8 cellular contexts compared by ENCODE assay signal in genomic region chr15:84747423-84748273, GRCh38. TPM values are rescaled to one million over a fixed set of nuclear protein-coding genes. Genes with fewer than 3 reads are reported as not detected.
DNase-seq lines count a peak whose midpoint lies in the region; ATAC-seq and TF ChIP-seq lines count a peak whose summit lies in the region.

No MANE protein-coding gene starts in this region.

- intact Hi-C loops in left ventricle myocardium inferior (cut with micrococcal nuclease) = no loop called here
- intact Hi-C loops in posterior vena cava (cut with DNase I) = loop anchor here (2.0 to 10.0 kb wide), 3 partner anchors 33 to 177 kb away; partner anchors contain the start of gene ZSCAN2 (in 1 of the 2)

- H3K27me3 Mint-ChIP-seq in activated naive CD8-positive, alpha-beta T cell treated with anti-CD3 and anti-CD28 coated beads, Interleukin-2, amount 50 U/mL, for 24 hours = no peaks in the 10 kb centered on the region

- DNase-seq in ELR (ENCODE audit: low read depth) (peak; percentile 80), SW 1271 (lab: John Stamatoyannopoulos, UW) (peak; percentile 57 to 81), left ventricle myocardium inferior (peak; percentile 79), posterior vena cava (ENCODE audit: low spot score) (peak; percentile 95)
- peak; percentile 72 for DNase-seq in activated naive CD8-positive, alpha-beta T cell treated with anti-CD3 and anti-CD28 coated beads, Interleukin-2, amount 50 U/mL, for 24 hours

- H3K36me3 Mint-ChIP-seq in activated naive CD8-positive, alpha-beta T cell treated with anti-CD3 and anti-CD28 coated beads, Interleukin-2, amount 50 U/mL, for 24 hours (ENCODE audit: low read depth) = peaks cover 14% of the 10 kb centered on the region

- peak overlapping the region; percentile 89 for H3K4me3 Mint-ChIP-seq in activated naive CD8-positive, alpha-beta T cell treated with anti-CD3 and anti-CD28 coated beads, Interleukin-2, amount 50 U/mL, for 24 hours

- TF ChIP-seq EP300 in Ishikawa (IDR thresholded peaks at IDR 0.05; ENCODE audit: borderline replicate concordance) = no peak

- peak overlapping the region; percentile 95 for H3K4me3 ChIP-seq in left ventricle myocardium inferior
- H3K4me3 ChIP-seq in urinary bladder (ENCODE audit: low read depth, low read length) = peak overlapping the region; percentile 84

- WGBS in urinary bladder = under 1% methylated on average over 46 of the region's 46 CpGs

- no peaks in the 10 kb centered on the region for H3K9me3 Mint-ChIP-seq in activated naive CD8-positive, alpha-beta T cell treated with anti-CD3 and anti-CD28 coated beads, Interleukin-2, amount 50 U/mL, for 24 hours

- ATAC-seq in GM21717 (IDR thresholded peaks at IDR 0.05; ENCODE audit: unreplicated experiment) = peak; percentile 43
- peak; percentile 80 for ATAC-seq in activated naive CD8-positive, alpha-beta T cell treated with anti-CD3 and anti-CD28 coated beads, Interleukin-2, amount 50 U/mL, for 24 hours

- no peaks in the 10 kb centered on the region for H3K36me3 ChIP-seq in left ventricle myocardium inferior
- H3K36me3 ChIP-seq in urinary bladder (ENCODE audit: insufficient read depth) = no peaks in the 10 kb centered on the region

- peak overlapping the region; percentile 98 for H3K27ac Mint-ChIP-seq in activated naive CD8-positive, alpha-beta T cell treated with anti-CD3 and anti-CD28 coated beads, Interleukin-2, amount 50 U/mL, for 24 hours

- H3K27ac ChIP-seq in left ventricle myocardium inferior (replicated peaks) (peak overlapping the region; percentile 100), urinary bladder (ENCODE audit: low read depth) (peak overlapping the region; percentile 100)

- no peaks in the 10 kb centered on the region for H3K9me3 ChIP-seq in left ventricle myocardium inferior (replicated peaks)

- no peaks in the 10 kb centered on the region for H3K27me3 ChIP-seq in left ventricle myocardium inferior (ENCODE audit: low read depth)

- TF ChIP-seq CTCF in left ventricle myocardium inferior (IDR thresholded peaks at IDR 0.05; ENCODE audit: borderline replicate concordance) = no peak

- peaks cover 71% of the 10 kb centered on the region for H3K4me1 ChIP-seq in left ventricle myocardium inferior
- H3K4me1 ChIP-seq in urinary bladder (ENCODE audit: insufficient read depth) = peaks cover 3% of the 10 kb centered on the region

- H3K4me1 Mint-ChIP-seq in activated naive CD8-positive, alpha-beta T cell treated with anti-CD3 and anti-CD28 coated beads, Interleukin-2, amount 50 U/mL, for 24 hours = peaks cover 65% of the 10 kb centered on the region

- no peak for TF ChIP-seq RAD21 in Ishikawa (IDR thresholded peaks at IDR 0.05; ENCODE audit: low read depth)

TF ChIP-seq in Ishikawa, 13 proteins besides CTCF, POLR2A, EP300 and RAD21:
- TF ChIP-seq TAF1 (IDR thresholded peaks at IDR 0.05; ENCODE audit: low read depth) (peak; percentile 50; the same call in 1 of the 2 replicates), TEAD4 (IDR thresholded peaks at IDR 0.05) (no peak), REST (IDR thresholded peaks at IDR 0.05; ENCODE audit: low read depth) (no peak), YY1 (IDR thresholded peaks at IDR 0.05; ENCODE audit: low read depth) (no peak), TCF12 (IDR thresholded peaks at IDR 0.05; ENCODE audit: low read depth) (peak; percentile 44; the same call in 1 of the 2 replicates), CEBPB (IDR thresholded peaks at IDR 0.05) (no peak), EGR1 (IDR thresholded peaks at IDR 0.05) (0 out of 2 replicates have a peak, but pooled peaks have one; percentile 9), ZBTB7A (IDR thresholded peaks at IDR 0.05; ENCODE audit: low read depth) (peak; percentile 78; the same call in 1 of the 2 replicates), CREB1 (IDR thresholded peaks at IDR 0.05; ENCODE audit: low read depth) (no peak), MAX (IDR thresholded peaks at IDR 0.05) (0 out of 2 replicates have a peak, but pooled peaks have one; percentile 29), USF1 (IDR thresholded peaks at IDR 0.05) (no peak), NFIC (IDR thresholded peaks at IDR 0.05) (no peak), FOXM1 (IDR thresholded peaks at IDR 0.05; ENCODE audit: borderline replicate concordance, low read depth) (no peak)
TF ChIP-seq in Ishikawa: peak in this region for 5.

RNA-seq across cellular contexts. Expression of gene ZNF592, which starts 0.7 kb away (rescaled TPM):
- 19.0 TPM for total RNA-seq in left ventricle myocardium inferior
- 10 to 100 TPM; 21.3 to 21.8 TPM for total RNA-seq in posterior vena cava
- 10.2 TPM for total RNA-seq in urinary bladder
- polyA plus RNA-seq in urinary bladder = 12.7 TPM

RNA-seq across cellular contexts. Expression of gene SEC11A, which starts 31.7 kb away (rescaled TPM):
- total RNA-seq in left ventricle myocardium inferior = 80.0 TPM
- 100 to 1,000 TPM in 1 of 2 donors, 10 to 100 TPM in 1; 83.0 to 113 TPM for total RNA-seq in posterior vena cava
- total RNA-seq in urinary bladder = 152 TPM
- polyA plus RNA-seq in urinary bladder = 164 TPM

Comparison
In these comparisons a context has a peak if more than half of its experiments do, and no peak if none do; other contexts are left out.
1. Peak in every context shown above with its lines: DNase-seq, ATAC-seq, H3K4me3 ChIP-seq and H3K27ac ChIP-seq.